Comparison of ENCODE assay signal across 8 cellular contexts in the genomic region with DNA sequence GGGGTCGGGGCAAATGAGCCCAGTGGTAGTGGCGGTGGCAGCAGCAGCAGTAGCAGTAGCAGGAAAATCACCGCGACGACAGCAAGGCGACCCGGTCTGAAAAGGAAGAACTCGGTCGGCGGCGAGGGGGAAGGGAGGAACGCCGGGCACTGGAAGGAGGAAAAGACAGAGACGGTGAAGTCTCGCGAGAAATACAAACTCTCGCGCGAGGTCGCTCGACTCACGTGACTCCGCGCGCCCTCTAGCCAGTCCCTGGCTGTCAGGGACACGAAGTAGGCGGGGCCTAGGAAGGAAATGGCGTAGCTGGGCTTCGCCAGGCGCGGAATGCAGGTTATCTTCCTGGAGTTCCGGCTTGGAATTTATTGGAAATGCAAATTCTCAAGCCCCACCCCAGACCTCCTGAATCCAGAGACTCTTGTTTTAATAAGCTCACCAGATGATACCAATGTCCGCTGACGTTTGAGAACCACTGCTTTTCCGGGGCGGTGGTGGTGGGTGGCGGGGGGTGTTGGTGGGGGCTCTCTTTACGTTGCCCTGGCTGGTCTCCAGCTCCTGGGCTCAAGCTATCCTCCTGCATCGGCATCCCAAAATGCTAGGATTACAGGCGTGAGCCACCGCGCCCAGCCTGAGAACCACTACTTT. TPM values are rescaled to one million over a fixed set of nuclear protein-coding genes. Genes with fewer than 3 reads are reported as not detected.
DNase-seq lines count a peak whose midpoint lies in the region; ATAC-seq, FAIRE-seq and TF ChIP-seq lines count a peak whose summit lies in the region.

SMNDC1 (minus strand) TSS at position 141 of the 642 bp plus-strand sequence. CDS start 1,333 bp downstream, outside the sequence.

- H3K4me1 Mint-ChIP-seq in naive thymus-derived CD8-positive, alpha-beta T cell = peaks cover 18 to 59% (median 44%) of the 10 kb centered on the region in 4 donors

- peak within 1 kb of the TSS; percentile 90 to 99 (median 96) for H3K4me3 Mint-ChIP-seq in naive thymus-derived CD8-positive, alpha-beta T cell

- H3K9me3 Mint-ChIP-seq in naive thymus-derived CD8-positive, alpha-beta T cell = no peaks in the 10 kb centered on the region

- peaks cover 21% of the 10 kb centered on the region; the same call in 1 of the 2 replicates for H3K36me3 ChIP-seq in Loucy (ENCODE audit: insufficient read depth, low read length)

- peak within 1 kb of the TSS; percentile 94 for H3K9ac ChIP-seq in Loucy (ENCODE audit: low read depth, low read length, poor library complexity, severe bottlenecking)

- H3K4me3 ChIP-seq in Loucy (ENCODE audit: low read length, poor library complexity, severe bottlenecking) (peak within 1 kb of the TSS; percentile 94), fibroblast of mammary gland (ENCODE audit: control insufficient read depth, low read depth, low read length) (peak within 1 kb of the TSS; percentile 63)

- H3F3A ChIP-seq in Loucy (ENCODE audit: low read depth) = no peaks in the 10 kb centered on the region

- ATAC-seq in naive thymus-derived CD8-positive, alpha-beta T cell = peak; percentile 89 to 91

- TF ChIP-seq CTCF in Loucy (conservative IDR thresholded peaks at IDR 0.05; ENCODE audit: low read length) (no peak), fibroblast of mammary gland (conservative IDR thresholded peaks at IDR 0.05; ENCODE audit: control insufficient read depth, insufficient read depth, low read depth, low read length) (no peak)

- H3K36me3 Mint-ChIP-seq in naive thymus-derived CD8-positive, alpha-beta T cell = peaks cover 0 to 37% (median 6%) of the 10 kb centered on the region in 3 donors

- peak; percentile 59 for TF ChIP-seq POLR2A in H54 (IDR thresholded peaks at IDR 0.05; ENCODE audit: low read depth, low read length)
- TF ChIP-seq POLR2A in Raji (IDR thresholded peaks at IDR 0.05; ENCODE audit: insufficient read depth, low read depth, low read length) = peak; percentile 89

- peak within 1 kb of the TSS; percentile 97 to 100 (median 99) for H3K27ac Mint-ChIP-seq in naive thymus-derived CD8-positive, alpha-beta T cell

- peak; percentile 100 for FAIRE-seq in H54 (lab: Jason Lieb, UNC)

- peaks cover 48% of the 10 kb centered on the region for H3K79me2 ChIP-seq in Loucy (ENCODE audit: insufficient read depth, low read length)

- DNase-seq in EL = peak; percentile 99
- DNase-seq in H54 (ENCODE audit: insufficient read length, low spot score) = peak; percentile 90
- peak; percentile 95 for DNase-seq in activated T-helper 9 cell treated with anti-CD3 and anti-CD28 coated beads, Interleukin-2, amount 50 U/mL, for 16 hours (ENCODE audit: low read depth)
- peak; percentile 98 for DNase-seq in fibroblast of mammary gland (ENCODE audit: low read depth)
- peak; percentile 93 to 98 (median 97) for DNase-seq in naive thymus-derived CD8-positive, alpha-beta T cell
- DNase-seq in stimulated activated naive CD4-positive, alpha-beta T cell (lab: John Stamatoyannopoulos, UW) = peak; percentile 93 to 97 (median 96)

- H2AFZ ChIP-seq in Loucy (ENCODE audit: low read length) = peak within 1 kb of the TSS; percentile 72

- H4K20me1 ChIP-seq in Loucy (ENCODE audit: insufficient read depth, low read length, poor library complexity, severe bottlenecking) = peaks cover 47% of the 10 kb centered on the region

- no peaks in the 10 kb centered on the region for H3K27me3 ChIP-seq in Loucy (ENCODE audit: insufficient read depth, low read length, poor library complexity, severe bottlenecking)

- H3K27me3 Mint-ChIP-seq in naive thymus-derived CD8-positive, alpha-beta T cell = no peaks in the 10 kb centered on the region

- POLR2A ChIA-PET in naive thymus-derived CD8-positive, alpha-beta T cell (lab: Charles Lee) = interaction anchor here (0.6 to 2.8 kb wide), 17 partner anchors 9 to 297 kb away, joined by 3 to 33 read pairs (median 4); partner anchors contain the start of genes ADD3, MXI1 and SMC3

- no peaks in the 10 kb centered on the region for H3K9me3 ChIP-seq in Loucy (ENCODE audit: insufficient read depth, low read depth, low read length)

- H3K4me2 ChIP-seq in Loucy (ENCODE audit: low read depth, low read length, poor library complexity, severe bottlenecking) = peak within 1 kb of the TSS; percentile 90

- H3K4me1 ChIP-seq in Loucy (ENCODE audit: insufficient read depth, low read length, poor library complexity, severe bottlenecking) = peaks cover 42% of the 10 kb centered on the region

- no peaks in the 10 kb centered on the region for H3K9me2 ChIP-seq in Loucy (replicated peaks; ENCODE audit: low read depth, low read length)

RNA-seq across cellular contexts. Expression of gene SMNDC1, which starts in this region (rescaled TPM):
- total RNA-seq in naive thymus-derived CD8-positive, alpha-beta T cell = 10 to 100 TPM; 37.3 to 39.5 TPM
- 10 to 100 TPM; 13.0 to 14.5 (median 13.0) TPM for polyA plus RNA-seq in naive thymus-derived CD8-positive, alpha-beta T cell

Comparison
In these comparisons a context has a peak if more than half of its experiments do, and no peak if none do; other contexts are left out.
1. Peak in every context shown above with its lines: DNase-seq, ATAC-seq and H3K4me3 ChIP-seq.